Comparison of ENCODE assay signal across 8 cellular contexts in the genomic region with DNA sequence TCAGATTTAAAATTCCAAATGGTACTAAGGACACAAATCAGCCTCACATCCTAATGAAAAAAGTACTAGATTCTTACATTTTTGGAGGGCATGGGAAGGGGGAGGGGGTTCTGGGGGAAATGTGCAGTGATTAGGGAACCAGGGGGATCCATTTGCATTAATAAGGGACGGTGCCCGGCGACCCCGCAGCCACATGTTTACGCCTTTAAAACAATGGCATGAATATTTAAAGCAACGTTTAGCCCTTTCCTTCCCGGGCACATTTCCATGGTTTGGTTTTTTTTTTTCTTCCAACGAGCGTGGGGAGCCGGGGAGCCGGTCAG. TPM values are rescaled to one million over a fixed set of nuclear protein-coding genes. Genes with fewer than 3 reads are reported as not detected.
DNase-seq lines count a peak whose midpoint lies in the region; ATAC-seq and TF ChIP-seq lines count a peak whose summit lies in the region.

No MANE protein-coding gene starts in this region.

- peak overlapping the region; percentile 77 for H3K4me3 Mint-ChIP-seq in memory B cell

- WGBS in heart right ventricle, 2 donors, result 0 to 1% methylated on average over 11 of the region's 11 CpGs
- WGBS in body of pancreas, 2 donors, result 0% methylated on average over 11 of the region's 11 CpGs
- WGBS in urinary bladder, result 0% methylated on average over 11 of the region's 11 CpGs

- H3K4me1 Mint-ChIP-seq in memory B cell, result peaks cover 28% of the 10 kb centered on the region

- H3K4me3 ChIP-seq in heart right ventricle (peak overlapping the region; percentile 64 to 95 (median 86)), body of pancreas (peak overlapping the region; percentile 34 to 82), urinary bladder (ENCODE audit: low read depth, low read length) (peak overlapping the region; percentile 98)

- intact Hi-C loops in heart right ventricle (cut with DNase I) (loop anchor here in 6 of 10 donors (5.0 to 10.0 kb wide), 3 partner anchors 45 to 1608 kb away; a partner anchor contains a TSS), left cardiac atrium (cut with DNase I) (no loop called here), body of pancreas (cut with DNase I) (no loop called here)

- ATAC-seq in heart right ventricle (no peak), left cardiac atrium (no peak), body of pancreas (no peak), memory B cell (ENCODE audit: low read depth) (no peak), HG03460 (IDR thresholded peaks at IDR 0.05; ENCODE audit: unreplicated experiment) (no peak), GM21576 (IDR thresholded peaks at IDR 0.05; ENCODE audit: unreplicated experiment) (no peak)

- TF ChIP-seq POLR2A in body of pancreas (IDR thresholded peaks at IDR 0.05), result no peak

- peak overlapping the region; percentile 75 for H3K27ac Mint-ChIP-seq in memory B cell

- H3K36me3 Mint-ChIP-seq in memory B cell, result peaks cover 2% of the 10 kb centered on the region

- H3K27me3 ChIP-seq in heart right ventricle (peaks cover 0 to 12% (median 7%) of the 10 kb centered on the region in 7 donors), body of pancreas (no peaks in the 10 kb centered on the region)

- TF ChIP-seq CTCF in heart right ventricle (IDR thresholded peaks at IDR 0.05) (no peak), body of pancreas (IDR thresholded peaks at IDR 0.05) (no peak)

- H3K9me3 Mint-ChIP-seq in memory B cell, result no peaks in the 10 kb centered on the region

- DNase-seq in heart right ventricle (no peak), left cardiac atrium (no peak), body of pancreas (peak in 1 of 4 donors; percentile 21), memory B cell (ENCODE audit: low spot score in 2 of 2) (no peak), NOMO-1 treated with dmso at 0.1 percent for 144 hours (lab: John Stamatoyannopoulos, UW; ENCODE audit: unreplicated experiment) (no peak)

- H3K27ac ChIP-seq in heart right ventricle (peak overlapping the region; percentile 92 to 99 (median 98)), body of pancreas (peak overlapping the region; percentile 85 to 98 (median 94)), urinary bladder (ENCODE audit: low read depth) (peak overlapping the region; percentile 95)

- peaks cover 0 to 22% (median 0%) of the 10 kb centered on the region in 9 donors for H3K36me3 ChIP-seq in heart right ventricle
- H3K36me3 ChIP-seq in body of pancreas (replicated peaks in 1 of 2; ENCODE audit: insufficient read depth in 1 of 2, low read depth in 2 of 2), result no peaks in the 10 kb centered on the region
- H3K36me3 ChIP-seq in urinary bladder (ENCODE audit: insufficient read depth), result no peaks in the 10 kb centered on the region

- H3K9me3 ChIP-seq in heart right ventricle (no peaks in the 10 kb centered on the region), body of pancreas (no peaks in the 10 kb centered on the region)

- H3K4me1 ChIP-seq in heart right ventricle (peaks cover 0 to 47% (median 36%) of the 10 kb centered on the region in 9 donors), body of pancreas (peaks cover 22% of the 10 kb centered on the region), urinary bladder (ENCODE audit: insufficient read depth) (peaks cover 2% of the 10 kb centered on the region)

- peaks cover 1% of the 10 kb centered on the region for H3K27me3 Mint-ChIP-seq in memory B cell

RNA-seq across cellular contexts. Expression of a gene that starts 1.2 kb away (rescaled TPM):
- total RNA-seq in heart right ventricle (10 to 100 TPM; 26.7 to 38.9 (median 30.4) TPM), left cardiac atrium (10 to 100 TPM; 29.0 to 31.3 TPM), body of pancreas (10 to 100 TPM; 17.6 to 21.8 TPM), urinary bladder (52.4 TPM)
- polyA plus RNA-seq in heart right ventricle (10 to 100 TPM; 17.6 to 23.2 TPM), urinary bladder (39.9 TPM)

RNA-seq across cellular contexts. Expression of a gene that starts 47.0 kb away (rescaled TPM):
- 100 to 1,000 TPM in 9 of 10 donors, 10 to 100 TPM in 1; 97.3 to 188 (median 162) TPM for total RNA-seq in heart right ventricle
- 10 to 100 TPM; 51.1 to 56.7 TPM for polyA plus RNA-seq in heart right ventricle
- total RNA-seq in left cardiac atrium, result 10 to 100 TPM; 70.6 to 76.6 TPM
- total RNA-seq in body of pancreas, result 10 to 100 TPM; 22.1 to 23.4 TPM
- total RNA-seq in urinary bladder, result 20.8 TPM
- 38.3 TPM for polyA plus RNA-seq in urinary bladder

Comparison
In these comparisons a context has a peak if more than half of its experiments do, and no peak if none do; other contexts are left out.
1. intact Hi-C loops: an anchor here in heart right ventricle (5.0 to 10.0 kb wide); none called in left cardiac atrium and body of pancreas.